Comparison of ENCODE assay signal across 8 cellular contexts in genomic region chr12:121296618-121297476, GRCh38.
DNase-seq lines count a peak whose midpoint lies in the region; ATAC-seq and TF ChIP-seq lines count a peak whose summit lies in the region.

Gene CAMKK2, minus strand, starts transcription at chr12:121296709. Its CDS starts 22,183 bp downstream, at chr12:121274526.

- H3K4me3 ChIP-seq in astrocyte of the cerebellum (ENCODE audit: low read depth, low read length) (peak within 1 kb of the TSS; percentile 89), retinal pigment epithelial cell (ENCODE audit: low read length) (peak within 1 kb of the TSS; percentile 76)

- peak; percentile 31 for TF ChIP-seq CTCF in astrocyte of the cerebellum (IDR thresholded peaks at IDR 0.05; ENCODE audit: low read depth, low read length, missing control alignments)
- no peak for TF ChIP-seq CTCF in retinal pigment epithelial cell (conservative IDR thresholded peaks at IDR 0.05; ENCODE audit: low read depth, low read length)

- in situ Hi-C loops in astrocyte of the cerebellum (cut with HindIII; ENCODE audit: low sequenced_read_pairs): no loop called here

- ATAC-seq in GM18498 (IDR thresholded peaks at IDR 0.05; ENCODE audit: unreplicated experiment) (peak; percentile 71), HG02870 (IDR thresholded peaks at IDR 0.05; ENCODE audit: unreplicated experiment) (peak; percentile 66), HG03378 (IDR thresholded peaks at IDR 0.05; ENCODE audit: unreplicated experiment) (no peak)

- DNase-seq in NCI-H1694 (lab: John Stamatoyannopoulos, UW): peak; percentile 6
- peak; percentile 78 for DNase-seq in T1000 (lab: John Stamatoyannopoulos, UW)
- DNase-seq in astrocyte of the cerebellum (ENCODE audit: low read depth): peak; percentile 31
- DNase-seq in hippocampal formation (lab: John Stamatoyannopoulos, UW): peak; percentile 76 to 84
- DNase-seq in retinal pigment epithelial cell (ENCODE audit: low read depth): no peak
